ENCODE assay signal across 18 cellular contexts in the genomic region with DNA sequence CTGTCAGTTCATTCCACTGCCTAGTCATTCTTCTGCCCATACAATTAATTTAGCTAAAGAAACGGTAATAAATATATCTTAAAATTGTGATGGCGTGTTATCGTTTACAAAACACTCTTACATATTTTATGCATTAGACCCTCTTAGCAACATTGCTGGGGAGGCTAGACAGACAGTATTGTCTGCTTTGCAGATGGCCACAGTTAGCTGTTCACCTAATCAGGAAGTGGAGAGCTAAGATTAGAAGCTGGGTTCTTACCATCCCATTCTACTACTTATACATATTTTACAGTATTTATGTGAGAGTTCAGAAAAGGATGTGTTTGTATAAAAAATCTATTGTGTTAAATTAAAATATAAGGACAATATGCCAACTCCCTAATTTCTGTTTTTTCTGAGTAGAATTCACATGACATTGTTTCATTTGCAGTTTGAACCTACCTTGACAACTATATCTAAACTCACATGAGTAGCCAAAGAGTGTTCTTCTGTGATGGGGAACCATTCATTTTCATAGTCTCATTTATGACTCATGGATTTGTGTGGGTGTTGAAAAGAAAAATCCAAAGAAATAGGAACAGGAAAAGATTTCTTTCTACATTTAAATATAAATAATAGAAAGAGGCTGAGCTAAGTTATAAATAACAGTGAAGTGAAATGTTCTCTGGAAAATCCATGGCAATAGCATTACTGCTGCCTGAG. TPM values are rescaled to one million over a fixed set of nuclear protein-coding genes. Genes with fewer than 3 reads are reported as not detected.
A peak's percentile ranks its signal among the peaks of the same experiment; 100 is the strongest.
DNase-seq lines count a peak whose midpoint lies in the region; ATAC-seq and TF ChIP-seq lines count a peak whose summit lies in the region.
"Had no signal": no experiment of that assay in that cellular context is flagged by ENCODE, and none has a peak within 500 bp of the region (broad histone marks: within the 10 kb centered on the region; RNA-seq: fewer than 3 reads in every experiment).

No MANE protein-coding gene starts in this region.

- no peak overlapping the region for H3K27ac Mint-ChIP-seq in stimulated activated naive B cell treated with anti-CD40 and anti-IgM and Interleukin-4, amounts not matched to agents 10 μg/mL and 1 μg/mL and 100 μg/mL, for 72 hours
- H3K27ac Mint-ChIP-seq: activated naive CD8-positive, alpha-beta T cell had no signal

- intact Hi-C loops in A673 (cut with micrococcal nuclease; ENCODE audit: unreplicated experiment): no loop called here

- H3K9me3 ChIP-seq in A673 (ENCODE audit: low read depth, low read length, poor library complexity, severe bottlenecking) (no peaks in the 10 kb centered on the region), WERI-Rb-1 (ENCODE audit: severe bottlenecking) (no peaks in the 10 kb centered on the region)
- H3K9me3 ChIP-seq: stomach had no signal

- no TSS peak for BruUV-seq in A673 (replicated peaks; lab: Mats Ljungman, UMichigan)

- H3K27me3 ChIP-seq in A673 (replicated peaks; ENCODE audit: insufficient read depth, low read depth, low read length, poor library complexity) (no peaks in the 10 kb centered on the region), WERI-Rb-1 (ENCODE audit: insufficient read depth, low read depth, severe bottlenecking) (no peaks in the 10 kb centered on the region)
- H3K27me3 ChIP-seq: stomach had no signal

- POLR2A ChIA-PET in A673 (lab: Charles Lee; ENCODE audit: low non-redundant PET): no interaction called here

- H3K4me3 Mint-ChIP-seq in stimulated activated naive B cell treated with anti-CD40 and anti-IgM and Interleukin-4, amounts not matched to agents 10 μg/mL and 1 μg/mL and 100 μg/mL, for 72 hours: no peak overlapping the region
- H3K4me3 Mint-ChIP-seq: activated naive CD8-positive, alpha-beta T cell had no signal

- CTCF ChIA-PET in A673 (lab: Charles Lee): no interaction called here

- peaks cover 44% of the 10 kb centered on the region for H3K4me1 ChIP-seq in A673 (ENCODE audit: insufficient read depth, low read length, poor library complexity, severe bottlenecking)

- peak overlapping the region; percentile 6 for H3K27ac ChIP-seq in A673 (ENCODE audit: low read depth, low read length, poor library complexity, severe bottlenecking)
- no peak overlapping the region for H3K27ac ChIP-seq in WERI-Rb-1

- TF ChIP-seq CTCF in A673 (conservative IDR thresholded peaks at IDR 0.05; ENCODE audit: low read depth, low read length) (no peak), WERI-Rb-1 (IDR thresholded peaks at IDR 0.05; ENCODE audit: low read depth, low read length) (no peak)

- peaks cover 8 to 9% of the 10 kb centered on the region in 2 donors for H3K27me3 Mint-ChIP-seq in stimulated activated naive B cell treated with anti-CD40 and anti-IgM and Interleukin-4, amounts not matched to agents 10 μg/mL and 1 μg/mL and 100 μg/mL, for 72 hours

- H3K4me3 ChIP-seq in A673 (ENCODE audit: low read depth, low read length, poor library complexity, severe bottlenecking): no peak overlapping the region
- H3K4me3 ChIP-seq in WERI-Rb-1 (ENCODE audit: low read depth, low read length): no peak overlapping the region
- H3K4me3 ChIP-seq: spleen, stomach had no signal

- H3K4me1 Mint-ChIP-seq in stimulated activated naive B cell treated with anti-CD40 and anti-IgM and Interleukin-4, amounts not matched to agents 10 μg/mL and 1 μg/mL and 100 μg/mL, for 72 hours: peaks cover 0 to 1% of the 10 kb centered on the region in 2 donors

- ATAC-seq in GM18909 (IDR thresholded peaks at IDR 0.05; ENCODE audit: poor library complexity, unreplicated experiment) (peak; percentile 54), HG03565 (IDR thresholded peaks at IDR 0.05; ENCODE audit: unreplicated experiment) (peak; percentile 45)
- no peak for ATAC-seq in stimulated activated naive B cell treated with anti-CD40 and anti-IgM and Interleukin-4, amounts not matched to agents 10 μg/mL and 1 μg/mL and 100 μg/mL, for 72 hours (replicated peaks)
- ATAC-seq: PC-3 had no signal

- DNase-seq in A673 (ENCODE audit: low spot score): peak; percentile 45
- peak; percentile 47 for DNase-seq in dedifferentiated amniotic fluid mesenchymal stem cell (ENCODE audit: extremely low spot score)
- DNase-seq in NCI-H526 treated with DMSO at 0.1 percent for 48 hours (lab: John Stamatoyannopoulos, UW): no peak
- DNase-seq in SHP77 (lab: John Stamatoyannopoulos, UW): no peak
- no peak for DNase-seq in stimulated activated naive B cell treated with anti-CD40 and anti-IgM and Interleukin-4, amounts not matched to agents 10 μg/mL and 1 μg/mL and 100 μg/mL, for 72 hours
- DNase-seq in WERI-Rb-1: no peak
- DNase-seq: activated CD8-positive, alpha-beta memory T cell treated with anti-CD3 and anti-CD28 coated beads, Interleukin-2, amount 50 U/mL, for 48 hours; central memory CD4-positive, alpha-beta T cell; COR-L47; mesendoderm; NCI-H1105 treated with DMSO at 0.1 percent for 48 hours; PC-3; spleen; stomach had no signal

- no peaks in the 10 kb centered on the region for H3K9me3 Mint-ChIP-seq in stimulated activated naive B cell treated with anti-CD40 and anti-IgM and Interleukin-4, amounts not matched to agents 10 μg/mL and 1 μg/mL and 100 μg/mL, for 72 hours

- H3K36me3 Mint-ChIP-seq in stimulated activated naive B cell treated with anti-CD40 and anti-IgM and Interleukin-4, amounts not matched to agents 10 μg/mL and 1 μg/mL and 100 μg/mL, for 72 hours: no peaks in the 10 kb centered on the region
- H3K36me3 Mint-ChIP-seq: activated naive CD8-positive, alpha-beta T cell had no signal

- no peaks in the 10 kb centered on the region for H3K36me3 ChIP-seq in A673 (ENCODE audit: insufficient read depth, low read length, poor library complexity, severe bottlenecking)
- H3K36me3 ChIP-seq in WERI-Rb-1: no peaks in the 10 kb centered on the region
- H3K36me3 ChIP-seq: spleen, stomach had no signal

RNA-seq across cellular contexts. Expression of a gene that starts 41.7 kb away (rescaled TPM):
- total RNA-seq in A673 (2021): not detected in 2 replicates
- total RNA-seq: NCI-H460 had no signal

Comparison
In these comparisons a context has a peak if more than half of its experiments do, and no peak if none do; other contexts are left out.
1. DNase-seq: peak in A673 (single experiment) and dedifferentiated amniotic fluid mesenchymal stem cell (single experiment); none in NCI-H526 treated with DMSO at 0.1 percent for 48 hours (single experiment), SHP77 (0 of 2), stimulated activated naive B cell treated with anti-CD40 and anti-IgM and Interleukin-4, amounts not matched to agents 10 μg/mL and 1 μg/mL and 100 μg/mL, for 72 hours (single experiment) and WERI-Rb-1 (single experiment).
2. ATAC-seq: peak in GM18909 (single experiment) and HG03565 (single experiment); none in stimulated activated naive B cell treated with anti-CD40 and anti-IgM and Interleukin-4, amounts not matched to agents 10 μg/mL and 1 μg/mL and 100 μg/mL, for 72 hours (0 of 2).